9 cellular contexts compared by ENCODE assay signal in the genomic region with DNA sequence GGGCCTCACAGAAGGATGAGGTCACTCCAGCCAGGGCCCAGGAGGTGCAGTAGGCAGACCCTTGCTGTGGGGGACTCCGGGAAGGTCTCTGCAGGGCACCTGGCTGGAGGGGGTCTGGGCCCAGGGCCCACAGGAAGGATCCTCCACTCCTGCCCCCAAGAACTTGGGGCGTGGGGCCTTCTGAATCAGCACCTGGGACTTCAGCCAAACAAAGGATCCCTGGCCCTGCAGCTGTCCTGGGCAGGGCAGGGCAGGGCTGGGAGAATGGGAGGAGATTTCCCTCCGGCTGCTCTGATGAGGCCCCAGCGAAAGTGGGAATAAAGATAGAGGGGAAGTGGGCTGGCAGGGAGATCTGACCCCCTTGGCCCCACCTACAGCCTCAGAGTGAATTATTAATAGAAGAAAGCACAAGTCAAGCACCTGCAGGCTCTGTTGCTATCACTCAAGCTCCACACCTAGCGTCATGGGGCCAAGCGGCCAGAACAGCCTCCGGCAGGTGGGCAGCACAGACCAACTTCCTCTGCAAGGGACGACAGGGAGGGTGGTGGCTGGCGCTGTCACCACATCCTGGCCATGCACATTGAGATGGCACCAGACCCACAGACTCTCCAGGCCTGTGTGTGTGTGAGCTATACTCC.
DNase-seq lines count a peak whose midpoint lies in the region; ATAC-seq and TF ChIP-seq lines count a peak whose summit lies in the region.
"Had no signal": no experiment of that assay in that cellular context is flagged by ENCODE, and none has a peak within 500 bp of the region (broad histone marks: within the 10 kb centered on the region; RNA-seq: fewer than 3 reads in every experiment).

No MANE protein-coding gene starts in this region.

- H3K4me1 ChIP-seq in thyroid gland, result peaks cover 6 to 27% of the 10 kb centered on the region in 2 donors

- DNase-seq in T-cell (peak in 28 of 34 experiments; percentile 6 to 48 (median 28)), fibroblast of the conjunctiva (ENCODE audit: low read depth) (peak; percentile 22), skeletal muscle cell (ENCODE audit: low read depth) (peak; percentile 26), SKM-1 (lab: John Stamatoyannopoulos, UW; ENCODE audit: unreplicated experiment) (no peak), thyroid gland (no peak), HEK293T (ENCODE audit: extremely low spot score) (no peak), NOMO-1 treated with DMSO at 0.1 percent for 48 hours (lab: John Stamatoyannopoulos, UW; ENCODE audit: unreplicated experiment) (no peak)
- DNase-seq: GOT3 had no signal

- H3K4me1 Mint-ChIP-seq in T-cell, result peaks cover 54 to 66% (median 57%) of the 10 kb centered on the region in 3 donors

- 74 to 75% methylated on average over 7 to 9 of the region's 9 CpGs for WGBS in thyroid gland, 2 donors

- ATAC-seq in GM18907 (IDR thresholded peaks at IDR 0.05; ENCODE audit: unreplicated experiment), result peak; percentile 70
- peak; percentile 23 to 68 (median 54) for ATAC-seq in T-cell (replicated peaks in 1 of 4)

- CTCF ChIA-PET in T-cell (lab: Charles Lee), result interaction anchor here in 1 of 2 donors (0.9 kb wide), 1 partner anchor 269 kb away, joined by 3 read pairs; no protein-coding TSS in a partner anchor
- CTCF ChIA-PET in HEK293T (lab: Yijun Ruan, JAX), result interaction anchor here (0.6 kb wide), 1 partner anchor 8 kb away, joined by 3 read pairs; no protein-coding TSS in a partner anchor

- intact Hi-C loops in thyroid gland (cut with DNase I), result no loop called here

- H3K27ac Mint-ChIP-seq in T-cell, result peak overlapping the region; percentile 72 to 87

- no peaks in the 10 kb centered on the region for H3K36me3 ChIP-seq in thyroid gland

- TF ChIP-seq POLR2A in thyroid gland (IDR thresholded peaks at IDR 0.05), result no peak

- POLR2A ChIA-PET in T-cell (lab: Charles Lee) (interaction anchor here in 1 of 2 donors (0.7 kb wide), 1 partner anchor 15 kb away, joined by 3 read pairs; no protein-coding TSS in a partner anchor), HEK293T (lab: Yijun Ruan, JAX) (interaction anchor here (0.9 to 1.0 kb wide), 2 partner anchors 173 to 286 kb away, joined by 3 read pairs; a partner anchor contains a TSS)

- H3K9me3 Mint-ChIP-seq in T-cell, result no peaks in the 10 kb centered on the region

- H3K27me3 ChIP-seq in thyroid gland, result no peaks in the 10 kb centered on the region

- no peaks in the 10 kb centered on the region for H3K9me3 ChIP-seq in thyroid gland

- no peaks in the 10 kb centered on the region for H3K27me3 Mint-ChIP-seq in T-cell

- no peak for TF ChIP-seq CTCF in thyroid gland (IDR thresholded peaks at IDR 0.05)

- H3K36me3 Mint-ChIP-seq in T-cell, result peaks cover 11% of the 10 kb centered on the region

- H3K4me3 ChIP-seq in skeletal muscle cell (ENCODE audit: low read depth, low read length), result no peak overlapping the region
- no peak overlapping the region for H3K4me3 ChIP-seq in thyroid gland (replicated peaks in 1 of 3)

- H3K27ac ChIP-seq in thyroid gland, result no peak overlapping the region

- peak overlapping the region; percentile 10 to 67 (median 21) for H3K4me3 Mint-ChIP-seq in T-cell

TF ChIP-seq in HEK293T, 16 proteins besides CTCF, POLR2A, EP300 and RAD21:
- TF ChIP-seq L3MBTL2 (conservative IDR thresholded peaks at IDR 0.05) (no peak), BHLHE40 (IDR thresholded peaks at IDR 0.05; ENCODE audit: borderline replicate concordance) (no peak), FOXM1 (IDR thresholded peaks at IDR 0.05; ENCODE audit: borderline replicate concordance) (no peak), TARDBP (IDR thresholded peaks at IDR 0.05) (no peak), ELF4 (IDR thresholded peaks at IDR 0.05) (no peak), SUZ12 (IDR thresholded peaks at IDR 0.05) (no peak), FOXA1 (IDR thresholded peaks at IDR 0.05) (no peak), CTBP1 (IDR thresholded peaks at IDR 0.05; ENCODE audit: borderline replicate concordance) (no peak)
- TF ChIP-seq, protein P1, sequence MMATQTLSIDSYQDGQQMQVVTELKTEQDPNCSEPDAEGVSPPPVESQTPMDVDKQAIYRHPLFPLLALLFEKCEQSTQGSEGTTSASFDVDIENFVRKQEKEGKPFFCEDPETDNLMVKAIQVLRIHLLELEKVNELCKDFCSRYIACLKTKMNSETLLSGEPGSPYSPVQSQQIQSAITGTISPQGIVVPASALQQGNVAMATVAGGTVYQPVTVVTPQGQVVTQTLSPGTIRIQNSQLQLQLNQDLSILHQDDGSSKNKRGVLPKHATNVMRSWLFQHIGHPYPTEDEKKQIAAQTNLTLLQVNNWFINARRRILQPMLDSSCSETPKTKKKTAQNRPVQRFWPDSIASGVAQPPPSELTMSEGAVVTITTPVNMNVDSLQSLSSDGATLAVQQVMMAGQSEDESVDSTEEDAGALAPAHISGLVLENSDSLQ (IDR thresholded peaks at IDR 0.05), result no peak
TF ChIP-seq in HEK293T: peak in this region for 0.

Comparison
In these comparisons a context has a peak if more than half of its experiments do, and no peak if none do; other contexts are left out.
1. DNase-seq: peak in T-cell (28 of 34), fibroblast of the conjunctiva (single experiment) and skeletal muscle cell (single experiment); none in SKM-1 (single experiment), thyroid gland (0 of 2), HEK293T (single experiment) and NOMO-1 treated with DMSO at 0.1 percent for 48 hours (single experiment).